ENCODE assay signal across 1 cellular context in genomic region chr9:115106001-115106400, GRCh38.
TF ChIP-seq lines count a peak whose summit lies in the region.

No MANE protein-coding gene starts in this region.

TF ChIP-seq in liver, 16 proteins besides CTCF, POLR2A, EP300 and RAD21 (continued from another document):
- peak; percentile 46 to 81 for TF ChIP-seq RXRA (IDR thresholded peaks at IDR 0.05)
- TF ChIP-seq TAF1 (conservative IDR thresholded peaks at IDR 0.05), result no peak
- TF ChIP-seq JUND (IDR thresholded peaks at IDR 0.05), result peak; percentile 44 to 83
- peak in 1 of 2 donors; percentile 10 for TF ChIP-seq EGR1 (IDR thresholded peaks at IDR 0.05; ENCODE audit: low read depth in 2 of 2)
